8 cellular contexts compared by ENCODE assay signal in genomic region chr3:51672083-51672475, GRCh38. TPM values are rescaled to one million over a fixed set of nuclear protein-coding genes. Genes with fewer than 3 reads are reported as not detected.
A peak's percentile ranks its signal among the peaks of the same experiment; 100 is the strongest.
DNase-seq lines count a peak whose midpoint lies in the region; TF ChIP-seq lines count a peak whose summit lies in the region.

No MANE protein-coding gene starts in this region.

- TF ChIP-seq CTCF in Caco-2 (IDR thresholded peaks at IDR 0.05; ENCODE audit: insufficient read depth in 1 of 2, low read depth in 1 of 2, low read length in 1 of 2, severe bottlenecking in 1 of 2, unreplicated experiment in 1 of 2) (no peak), OCI-LY3 (IDR thresholded peaks at IDR 0.05; ENCODE audit: low read depth, low read length) (no peak), endodermal cell (conservative IDR thresholded peaks at IDR 0.05) (no peak), osteoblast (IDR thresholded peaks at IDR 0.05; ENCODE audit: extremely low read depth, low read depth, low read length) (no peak)

- DNase-seq in Caco-2, result no peak
- DNase-seq in endodermal cell, result peak; percentile 67
- peak; percentile 81 for DNase-seq in osteoblast (ENCODE audit: insufficient read length, low spot score, missing footprints)
- DNase-seq in NCI-H1417 treated with DMSO at 0.1 percent for 48 hours (lab: John Stamatoyannopoulos, UW), result no peak
- no peak for DNase-seq in foreskin melanocyte
- DNase-seq in superior temporal gyrus (ENCODE audit: extremely low spot score), result no peak
- no peak for DNase-seq in HEK293T (ENCODE audit: extremely low spot score)

- H3K4me1 ChIP-seq in Caco-2 (no peaks in the 10 kb centered on the region), OCI-LY3 (ENCODE audit: low read length) (peaks cover 21% of the 10 kb centered on the region), endodermal cell (ENCODE audit: control insufficient read depth, insufficient read depth, low read length) (no peaks in the 10 kb centered on the region), osteoblast (ENCODE audit: insufficient read depth, low read length) (peaks cover 31% of the 10 kb centered on the region)

- H3K4me1 Mint-ChIP-seq in Caco-2 (ENCODE audit: low read depth, unreplicated experiment) (peaks cover 32% of the 10 kb centered on the region), endodermal cell (peaks cover 27% of the 10 kb centered on the region)

- H3K4me2 ChIP-seq in OCI-LY3 (ENCODE audit: low read length) (peak overlapping the region; percentile 86), osteoblast (ENCODE audit: insufficient read depth, low read length) (peak overlapping the region; percentile 91)

- no TSS peak for BruUV-seq in Caco-2 (replicated peaks; lab: Mats Ljungman, UMichigan)

- CTCF ChIA-PET in Caco-2 (lab: Charles Lee) (interaction anchor here (1.3 to 2.3 kb wide), 3 partner anchors 10 to 173 kb away, joined by 8 to 16 read pairs (median 10); partner anchors contain the start of gene DCAF1), HEK293T (lab: Yijun Ruan, JAX) (interaction anchor here (1.0 kb wide), 1 partner anchor 10 kb away, joined by 6 read pairs; no protein-coding TSS in a partner anchor)

- H3K36me3 Mint-ChIP-seq in Caco-2 (ENCODE audit: insufficient read depth, unreplicated experiment) (peaks cover 42% of the 10 kb centered on the region), endodermal cell (ENCODE audit: low read depth) (peaks cover 9% of the 10 kb centered on the region)

- intact Hi-C loops in Caco-2 (cut with micrococcal nuclease; ENCODE audit: unreplicated experiment), result no loop called here

- POLR2A ChIA-PET in Caco-2 (lab: Charles Lee) (interaction anchor here (0.6 to 1.1 kb wide), 3 partner anchors 10 to 287 kb away, joined by 4 to 27 read pairs (median 5); partner anchors contain the start of genes DCAF1 and MANF), HEK293T (lab: Yijun Ruan, JAX) (interaction anchor here (0.7 to 6.8 kb wide), 7 partner anchors 9 to 172 kb away, joined by 3 to 75 read pairs (median 4); partner anchors contain the start of gene DCAF1)

- H3K4me3 ChIP-seq in Caco-2 (ENCODE audit: low read depth, low read length) (peak overlapping the region; percentile 70), OCI-LY3 (ENCODE audit: low read length) (peak overlapping the region; percentile 86), endodermal cell (ENCODE audit: low read length) (peak overlapping the region; percentile 86), osteoblast (ENCODE audit: insufficient read depth, low read length) (peak overlapping the region; percentile 92)

- no peaks in the 10 kb centered on the region for H3K9me3 ChIP-seq in Caco-2
- H3K9me3 ChIP-seq in OCI-LY3 (ENCODE audit: insufficient read depth, low read length), result no peaks in the 10 kb centered on the region
- H3K9me3 ChIP-seq in endodermal cell (ENCODE audit: control insufficient read depth, low read length), result no peaks in the 10 kb centered on the region
- H3K9me3 ChIP-seq in osteoblast (ENCODE audit: low read depth, low read length), result no peaks in the 10 kb centered on the region

- peak overlapping the region; percentile 61; the same call in 1 of the 2 replicates for H2AFZ ChIP-seq in OCI-LY3 (ENCODE audit: low read depth, low read length)
- H2AFZ ChIP-seq in osteoblast (ENCODE audit: low read length), result peak overlapping the region; percentile 79

- H3K79me2 ChIP-seq in OCI-LY3 (ENCODE audit: low read length), result peaks cover 16% of the 10 kb centered on the region
- peaks cover 23% of the 10 kb centered on the region for H3K79me2 ChIP-seq in osteoblast (ENCODE audit: insufficient read depth, low read length)

- 50 to 70% methylated on average over 3 to 11 of the region's 11 CpGs for WGBS in endodermal cell (ENCODE audit: insufficient coverage in 1 of 2, insufficient read length in 1 of 2), 2 experiments

- H3K9ac ChIP-seq in OCI-LY3 (ENCODE audit: low read length) (peak overlapping the region; percentile 94), endodermal cell (ENCODE audit: extremely low read depth, low read length, poor library complexity, severe bottlenecking) (peak overlapping the region; percentile 61)

- H3K4me3 Mint-ChIP-seq in Caco-2 (ENCODE audit: unreplicated experiment), result peak overlapping the region; percentile 94
- H3K4me3 Mint-ChIP-seq in endodermal cell, result peak overlapping the region; percentile 72

- H3K27ac Mint-ChIP-seq in Caco-2 (ENCODE audit: unreplicated experiment) (peak overlapping the region; percentile 88), endodermal cell (peak overlapping the region; percentile 44)

- no peaks in the 10 kb centered on the region; the same call in 1 of the 2 replicates for H4K20me1 ChIP-seq in OCI-LY3 (ENCODE audit: insufficient read depth, low read length)
- peaks cover 31% of the 10 kb centered on the region for H4K20me1 ChIP-seq in osteoblast (ENCODE audit: insufficient read depth, low read length)

- H3K27me3 ChIP-seq in Caco-2 (replicated peaks; ENCODE audit: control insufficient read depth, insufficient read depth, low read length) (no peaks in the 10 kb centered on the region), OCI-LY3 (ENCODE audit: low read depth, low read length) (no peaks in the 10 kb centered on the region), endodermal cell (ENCODE audit: control insufficient read depth, insufficient read depth, low read length, poor library complexity, severe bottlenecking) (no peaks in the 10 kb centered on the region), osteoblast (ENCODE audit: insufficient read depth, low read length) (no peaks in the 10 kb centered on the region)

- H3K9me3 Mint-ChIP-seq in Caco-2 (ENCODE audit: unreplicated experiment) (no peaks in the 10 kb centered on the region), endodermal cell (no peaks in the 10 kb centered on the region)

- H3K27me3 Mint-ChIP-seq in Caco-2 (ENCODE audit: insufficient read depth, unreplicated experiment), result no peaks in the 10 kb centered on the region
- H3K27me3 Mint-ChIP-seq in endodermal cell (ENCODE audit: insufficient read depth), result no peaks in the 10 kb centered on the region

- H3K27ac ChIP-seq in OCI-LY3 (ENCODE audit: low read length), result peak overlapping the region; percentile 76
- H3K27ac ChIP-seq in endodermal cell (ENCODE audit: low read depth, low read length), result no peak overlapping the region
- peak overlapping the region; percentile 19 for H3K27ac ChIP-seq in osteoblast (ENCODE audit: low read depth, low read length)

- H3K36me3 ChIP-seq in Caco-2 (ENCODE audit: control insufficient read depth, insufficient read depth, low read length) (no peaks in the 10 kb centered on the region), OCI-LY3 (replicated peaks; ENCODE audit: low read depth, low read length) (peaks cover 19% of the 10 kb centered on the region), endodermal cell (ENCODE audit: control insufficient read depth, insufficient read depth, low read length) (peaks cover 7% of the 10 kb centered on the region), osteoblast (ENCODE audit: insufficient read depth, low read length) (peaks cover 3% of the 10 kb centered on the region)

TF ChIP-seq in HEK293T, 16 proteins besides CTCF, POLR2A, EP300 and RAD21:
- TF ChIP-seq TARDBP (IDR thresholded peaks at IDR 0.05) (no peak), SP1 (IDR thresholded peaks at IDR 0.05) (no peak), NFRKB (IDR thresholded peaks at IDR 0.05) (no peak), LEF1 (IDR thresholded peaks at IDR 0.05; ENCODE audit: borderline replicate concordance) (no peak), ZNF384 (IDR thresholded peaks at IDR 0.05) (no peak), FOXK2 (IDR thresholded peaks at IDR 0.05) (no peak), ARNT (IDR thresholded peaks at IDR 0.05) (no peak), FOXA1 (IDR thresholded peaks at IDR 0.05) (no peak), BHLHE40 (IDR thresholded peaks at IDR 0.05; ENCODE audit: borderline replicate concordance) (no peak), CTBP1 (IDR thresholded peaks at IDR 0.05; ENCODE audit: borderline replicate concordance) (no peak), HDGF (IDR thresholded peaks at IDR 0.05; ENCODE audit: borderline replicate concordance) (no peak)
- TF ChIP-seq, protein P1, sequence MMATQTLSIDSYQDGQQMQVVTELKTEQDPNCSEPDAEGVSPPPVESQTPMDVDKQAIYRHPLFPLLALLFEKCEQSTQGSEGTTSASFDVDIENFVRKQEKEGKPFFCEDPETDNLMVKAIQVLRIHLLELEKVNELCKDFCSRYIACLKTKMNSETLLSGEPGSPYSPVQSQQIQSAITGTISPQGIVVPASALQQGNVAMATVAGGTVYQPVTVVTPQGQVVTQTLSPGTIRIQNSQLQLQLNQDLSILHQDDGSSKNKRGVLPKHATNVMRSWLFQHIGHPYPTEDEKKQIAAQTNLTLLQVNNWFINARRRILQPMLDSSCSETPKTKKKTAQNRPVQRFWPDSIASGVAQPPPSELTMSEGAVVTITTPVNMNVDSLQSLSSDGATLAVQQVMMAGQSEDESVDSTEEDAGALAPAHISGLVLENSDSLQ (IDR thresholded peaks at IDR 0.05), result no peak

RNA-seq across cellular contexts. Expression of gene TEX264, which starts 1.0 kb away (rescaled TPM):
- total RNA-seq in Caco-2 (2022), result 32.4 and 37.9 TPM in 2 replicates
- total RNA-seq in endodermal cell, result 10 to 100 TPM; 21.1 to 24.9 TPM
- 17.6 TPM for polyA plus RNA-seq in endodermal cell (2013, experiment 1 of 2)
- 12.9 TPM for polyA plus RNA-seq in endodermal cell (2013, experiment 2 of 2)
- total RNA-seq in osteoblast, result 55.4 and 56.1 TPM in 2 replicates

RNA-seq across cellular contexts. Expression of gene GRM2, which starts 34.8 kb away (rescaled TPM):
- 0.14 TPM in 2 replicates for total RNA-seq in Caco-2 (2022)
- 1 to 10 TPM; 3.9 to 7.4 TPM for total RNA-seq in endodermal cell
- 6.0 TPM for polyA plus RNA-seq in endodermal cell (2013, experiment 1 of 2)
- 4.7 TPM for polyA plus RNA-seq in endodermal cell (2013, experiment 2 of 2)
- under 0.01 TPM in 1 of 2 replicates, not detected in the other for total RNA-seq in osteoblast

Comparison
In these comparisons a context has a peak if more than half of its experiments do, and no peak if none do; other contexts are left out.
1. DNase-seq: peak in endodermal cell (single experiment) and osteoblast (single experiment); none in Caco-2 (0 of 2), NCI-H1417 treated with DMSO at 0.1 percent for 48 hours (single experiment), foreskin melanocyte (single experiment), superior temporal gyrus (single experiment) and HEK293T (single experiment).
2. Peak in every context shown above with its lines, with median percentiles within 50 percentile points of each other: H3K4me3 ChIP-seq.